ENCODE assay signal across 15 cellular contexts in the genomic region with DNA sequence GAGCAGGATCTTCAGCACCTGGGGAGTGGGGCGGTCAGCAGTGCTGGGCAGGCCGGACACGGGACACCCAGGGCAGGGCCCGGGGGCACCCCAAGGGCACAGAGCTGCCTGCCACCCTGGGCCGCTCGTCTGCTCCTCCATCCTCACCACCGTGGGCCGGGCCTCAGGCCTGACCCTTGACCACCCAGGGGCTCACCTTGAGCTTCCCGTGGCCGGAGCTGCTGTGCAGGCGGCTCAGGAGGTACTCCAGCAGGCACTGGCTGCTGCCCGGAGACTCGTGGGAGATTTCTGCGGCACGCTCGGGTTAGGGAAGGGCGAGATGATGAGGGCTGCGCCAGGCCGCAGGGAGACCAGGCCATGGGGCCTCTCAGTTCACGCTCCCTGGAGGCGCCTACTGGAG.
"Had no signal": no experiment of that assay in that cellular context is flagged by ENCODE, and none has a peak within 500 bp of the region (broad histone marks: within the 10 kb centered on the region; RNA-seq: fewer than 3 reads in every experiment).

No MANE protein-coding gene starts in this region.

- H3K9me3 Mint-ChIP-seq: activated naive CD4-positive, alpha-beta T cell treated with anti-CD3 and anti-CD28 coated beads, Interleukin-2, amount 50 U/mL, for 72 hours; natural killer cell; stimulated activated naive CD8-positive, alpha-beta T cell treated with anti-CD3 and anti-CD28 coated beads, Interleukin-15, Interleukin-2, amounts not matched to agents 100 ng/mL and 50 ng/mL, for 24 hours had no signal

- DNase-seq: activated CD4-positive, alpha-beta T cell treated with anti-CD3 and anti-CD28 coated beads for 4 hours; activated CD8-positive, alpha-beta memory T cell treated with anti-CD3 and anti-CD28 coated beads, Interleukin-2, amount 50 U/mL, for 48 hours; activated CD8-positive, alpha-beta T cell treated with anti-CD3 and anti-CD28 coated beads, Interleukin-2, amount 10 ng/mL, durations not matched to agents 7 days and 5 days; activated effector memory CD4-positive, alpha-beta T cell treated with anti-CD3 and anti-CD28 coated beads, Interleukin-2, amount 50 U/mL, for 16 hours; amygdala; brain microvascular endothelial cell; cerebellar nuclear complex; dermis blood vessel endothelial cell; left cardiac atrium; natural killer cell; stimulated activated CD4-positive, alpha-beta T cell treated with anti-CD3 and anti-CD28 coated beads, Interleukin-2, amount 100 ng/mL, for 48 hours; upper lobe of right lung; WERI-Rb-1 had no signal

- H3K27me3 ChIP-seq: brain microvascular endothelial cell, upper lobe of right lung had no signal

- H3K27ac Mint-ChIP-seq: activated CD8-positive, alpha-beta T cell treated with anti-CD3 and anti-CD28 coated beads, Interleukin-2, amount 10 ng/mL, durations not matched to agents 7 days and 5 days; stimulated activated naive CD8-positive, alpha-beta T cell treated with anti-CD3 and anti-CD28 coated beads, Interleukin-15, Interleukin-2, amounts not matched to agents 100 ng/mL and 50 ng/mL, for 24 hours had no signal

- H3K9me3 ChIP-seq: upper lobe of right lung had no signal

- H3K27me3 Mint-ChIP-seq: stimulated activated naive CD8-positive, alpha-beta T cell treated with anti-CD3 and anti-CD28 coated beads, Interleukin-15, Interleukin-2, amounts not matched to agents 100 ng/mL and 50 ng/mL, for 24 hours had no signal

- H3K27ac ChIP-seq: brain microvascular endothelial cell, upper lobe of right lung, WERI-Rb-1 had no signal

- H3K36me3 Mint-ChIP-seq: natural killer cell had no signal

- H3K4me3 ChIP-seq: upper lobe of right lung had no signal

- ATAC-seq: activated CD8-positive, alpha-beta T cell treated with anti-CD3 and anti-CD28 coated beads, Interleukin-2, amount 10 ng/mL, durations not matched to agents 7 days and 5 days; activated naive CD4-positive, alpha-beta T cell treated with anti-CD3 and anti-CD28 coated beads, Interleukin-2, amount 50 U/mL, for 72 hours; left cardiac atrium; natural killer cell; upper lobe of right lung had no signal
